ENCODE assay signal across 23 cellular contexts in the genomic region with DNA sequence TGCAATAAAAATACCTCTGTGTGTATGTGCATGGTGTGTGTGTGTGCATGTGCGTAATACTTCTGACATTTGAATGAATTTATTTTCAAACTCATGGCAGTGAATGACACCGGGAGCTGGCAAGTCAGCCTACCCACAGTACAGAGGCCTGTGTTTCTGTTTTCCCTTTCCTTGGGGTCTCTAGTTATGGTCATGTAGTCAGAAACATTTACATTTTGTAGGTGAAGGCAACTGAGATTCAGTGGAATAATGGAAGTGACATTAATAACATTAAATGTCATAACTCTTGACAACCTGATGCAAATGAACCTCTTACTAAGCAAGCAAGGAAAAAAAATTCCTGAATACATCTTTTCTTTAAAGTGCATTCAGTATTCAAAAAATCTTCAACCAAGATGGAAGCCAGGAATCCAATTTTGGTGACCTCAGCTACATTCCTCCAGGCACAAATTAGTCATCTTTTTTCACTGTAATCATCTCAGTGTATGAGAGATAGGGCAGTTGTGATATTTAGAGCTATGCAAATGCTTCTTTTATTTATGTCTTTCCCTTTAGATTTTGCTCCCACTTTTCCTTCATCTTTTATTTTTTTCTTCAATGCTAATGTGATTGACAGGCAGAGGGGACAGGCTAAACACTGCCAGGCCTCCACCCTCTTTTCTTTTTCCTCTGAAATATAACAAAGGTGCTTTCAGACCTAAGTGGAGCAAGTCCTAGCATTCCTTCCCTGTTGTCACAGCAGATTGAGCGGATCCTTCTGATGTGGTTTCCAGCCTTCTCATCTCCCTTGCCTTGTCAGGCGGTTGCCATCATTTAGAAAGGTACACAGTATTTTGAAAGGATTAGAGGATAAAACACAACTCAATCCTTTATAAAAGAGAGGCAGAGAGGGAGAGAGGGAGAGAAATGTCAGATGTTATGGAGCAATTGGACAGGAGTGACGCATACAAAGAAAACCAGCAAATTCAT.
DNase-seq lines count a peak whose midpoint lies in the region; ATAC-seq, FAIRE-seq and TF ChIP-seq lines count a peak whose summit lies in the region.
"Had no signal": no experiment of that assay in that cellular context is flagged by ENCODE, and none has a peak within 500 bp of the region (broad histone marks: within the 10 kb centered on the region; RNA-seq: fewer than 3 reads in every experiment).

No MANE protein-coding gene starts in this region.

- no peaks in the 10 kb centered on the region for H3K27me3 Mint-ChIP-seq in osteocyte (ENCODE audit: unreplicated experiment)
- H3K27me3 Mint-ChIP-seq: activated CD4-positive, alpha-beta T cell treated with anti-CD3 and anti-CD28 coated beads, Interleukin-2, amount 10 ng/mL, durations not matched to agents 24 days and 14 days; activated naive CD4-positive, alpha-beta T cell treated with anti-CD3 and anti-CD28 coated beads, Interleukin-2, amount 10 ng/mL, durations not matched to agents 7 days and 5 days; CD4-positive, alpha-beta T cell; naive B cell; T-helper 17 cell had no signal

- TF ChIP-seq POLR2A in H54 (IDR thresholded peaks at IDR 0.05; ENCODE audit: low read depth, low read length), result no peak

- H3K4me3 Mint-ChIP-seq in osteocyte (ENCODE audit: unreplicated experiment), result no peak overlapping the region
- H3K4me3 Mint-ChIP-seq: activated CD4-positive, alpha-beta T cell treated with anti-CD3 and anti-CD28 coated beads, Interleukin-2, amount 10 ng/mL, durations not matched to agents 24 days and 14 days; activated naive CD4-positive, alpha-beta T cell treated with anti-CD3 and anti-CD28 coated beads, Interleukin-2, amount 10 ng/mL, durations not matched to agents 7 days and 5 days; CD4-positive, alpha-beta T cell; naive B cell; T-helper 17 cell had no signal

- H3K27me3 ChIP-seq in SJSA1 (replicated peaks), result no peaks in the 10 kb centered on the region
- H3K27me3 ChIP-seq in foreskin keratinocyte, result no peaks in the 10 kb centered on the region
- H3K27me3 ChIP-seq: gastroesophageal sphincter, SJCRH30 had no signal

- H3K27ac ChIP-seq in SJSA1 (peak overlapping the region; percentile 66), foreskin keratinocyte (no peak overlapping the region)
- H3K27ac ChIP-seq: dorsolateral prefrontal cortex, gastroesophageal sphincter, SJCRH30 had no signal

- TF ChIP-seq CTCF in foreskin keratinocyte (conservative IDR thresholded peaks at IDR 0.05), result no peak
- no peak for TF ChIP-seq CTCF in osteocyte (IDR thresholded peaks at IDR 0.05)

- peaks cover 37% of the 10 kb centered on the region for H3K4me1 ChIP-seq in SJSA1 (replicated peaks)
- no peaks in the 10 kb centered on the region for H3K4me1 ChIP-seq in foreskin keratinocyte
- H3K4me1 ChIP-seq: gastroesophageal sphincter, SJCRH30 had no signal

- peaks cover 30% of the 10 kb centered on the region for H3K4me1 Mint-ChIP-seq in osteocyte (ENCODE audit: unreplicated experiment)
- H3K4me1 Mint-ChIP-seq: activated CD4-positive, alpha-beta T cell treated with anti-CD3 and anti-CD28 coated beads, Interleukin-2, amount 10 ng/mL, durations not matched to agents 24 days and 14 days; activated naive CD4-positive, alpha-beta T cell treated with anti-CD3 and anti-CD28 coated beads, Interleukin-2, amount 10 ng/mL, durations not matched to agents 7 days and 5 days; naive B cell; T-helper 17 cell had no signal

- peak overlapping the region; percentile 17 for H3K27ac Mint-ChIP-seq in osteocyte (ENCODE audit: unreplicated experiment)
- H3K27ac Mint-ChIP-seq: activated CD4-positive, alpha-beta T cell treated with anti-CD3 and anti-CD28 coated beads, Interleukin-2, amount 10 ng/mL, durations not matched to agents 24 days and 14 days; activated naive CD4-positive, alpha-beta T cell treated with anti-CD3 and anti-CD28 coated beads, Interleukin-2, amount 10 ng/mL, durations not matched to agents 7 days and 5 days; CD4-positive, alpha-beta T cell; naive B cell; T-helper 17 cell had no signal

- H3K9me3 ChIP-seq in SJSA1 (replicated peaks), result no peaks in the 10 kb centered on the region
- H3K9me3 ChIP-seq: SJCRH30 had no signal

- H3K4me3 ChIP-seq in SJSA1, result no peak overlapping the region
- H3K4me3 ChIP-seq: dorsolateral prefrontal cortex, gastroesophageal sphincter, SJCRH30 had no signal

- FAIRE-seq in H54 (lab: Jason Lieb, UNC), result peak; percentile 81
- FAIRE-seq: HTR-8/SVneo had no signal

- peaks cover 6% of the 10 kb centered on the region for H3K9me3 Mint-ChIP-seq in osteocyte (ENCODE audit: unreplicated experiment)
- H3K9me3 Mint-ChIP-seq: activated CD4-positive, alpha-beta T cell treated with anti-CD3 and anti-CD28 coated beads, Interleukin-2, amount 10 ng/mL, durations not matched to agents 24 days and 14 days had no signal

- no peak for DNase-seq in H54 (ENCODE audit: insufficient read length, low spot score)
- DNase-seq in SJSA1 (ENCODE audit: low read depth in 1 of 2, low spot score in 2 of 2), result peak in 1 of 2 experiments; percentile 60
- DNase-seq in foreskin keratinocyte, result no peak
- no peak for DNase-seq in osteocyte (ENCODE audit: extremely low spot score, unreplicated experiment)
- DNase-seq in SHP77 (lab: John Stamatoyannopoulos, UW), result no peak
- DNase-seq in inferior parietal cortex (ENCODE audit: extremely low spot score), result no peak
- DNase-seq in HPDE6-E6E7 (ENCODE audit: extremely low spot score), result no peak
- DNase-seq: activated CD4-positive, alpha-beta T cell treated with anti-CD3 and anti-CD28 coated beads, Interleukin-2, amount 10 ng/mL, durations not matched to agents 24 days and 14 days; activated naive CD4-positive, alpha-beta T cell treated with anti-CD3 and anti-CD28 coated beads, Interleukin-2, amount 10 ng/mL, durations not matched to agents 7 days and 5 days; amygdala; CD4-positive, alpha-beta T cell; dorsolateral prefrontal cortex; Kasumi-1; kidney; naive B cell; NCI-H2081 treated with DMSO at 0.1 percent for 48 hours; NCI-H446 treated with DMSO at 0.1 percent for 48 hours; PC-3; SJCRH30; T-helper 17 cell had no signal

- H3K36me3 ChIP-seq in SJSA1, result no peaks in the 10 kb centered on the region
- H3K36me3 ChIP-seq: gastroesophageal sphincter, SJCRH30 had no signal

- no peaks in the 10 kb centered on the region for H3K36me3 Mint-ChIP-seq in osteocyte (ENCODE audit: unreplicated experiment)
- H3K36me3 Mint-ChIP-seq: activated naive CD4-positive, alpha-beta T cell treated with anti-CD3 and anti-CD28 coated beads, Interleukin-2, amount 10 ng/mL, durations not matched to agents 7 days and 5 days had no signal

- ATAC-seq in foreskin keratinocyte, result peak; percentile 71
- ATAC-seq: gastroesophageal sphincter, HCT116, PC-3, T-helper 17 cell had no signal
